In the genomic region with DNA sequence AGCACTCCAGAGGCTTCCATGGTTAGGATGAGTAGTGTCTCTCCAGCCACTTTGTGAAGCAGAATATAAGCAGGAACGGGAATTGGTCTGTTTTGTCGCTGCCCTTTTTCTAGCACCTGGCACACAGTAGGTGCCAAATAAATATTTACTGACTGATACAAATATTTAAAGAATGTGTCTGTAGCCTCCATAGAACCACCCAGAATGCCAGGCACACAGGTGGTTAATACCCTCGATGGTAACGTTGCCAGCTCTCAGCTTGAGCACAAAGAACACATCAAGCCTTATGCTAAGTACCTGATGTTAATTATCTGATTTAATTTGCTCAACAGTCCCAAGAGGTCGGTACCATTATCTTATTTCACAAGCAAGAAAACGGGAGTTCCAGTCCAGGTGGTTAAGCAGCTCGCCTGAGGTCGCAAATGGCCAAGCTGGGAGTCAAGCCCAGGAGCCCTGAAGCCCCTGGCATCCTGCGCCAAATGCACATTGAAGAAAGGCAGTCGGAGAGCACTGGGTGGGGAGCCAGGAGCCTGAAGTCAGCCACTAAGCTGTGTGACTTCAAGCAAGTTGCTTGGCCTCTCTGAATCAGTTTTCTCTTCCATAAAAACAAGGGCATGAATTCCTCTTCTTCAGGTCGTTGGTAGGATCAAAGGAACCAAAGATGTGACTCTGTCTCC, we compare ENCODE assay signal across 1 cellular context.
TF ChIP-seq lines count a peak whose summit lies in the region.

No MANE protein-coding gene starts in this region.

TF ChIP-seq in H1, 55 proteins besides CTCF, POLR2A, EP300 and RAD21:
- no peak for TF ChIP-seq BACH1 (IDR thresholded peaks at IDR 0.05; ENCODE audit: low read length)
- peak; percentile 92 for TF ChIP-seq KDM1A (IDR thresholded peaks at IDR 0.05; ENCODE audit: borderline replicate concordance, low read length)
